ENCODE assay signal across 8 cellular contexts in the genomic region with DNA sequence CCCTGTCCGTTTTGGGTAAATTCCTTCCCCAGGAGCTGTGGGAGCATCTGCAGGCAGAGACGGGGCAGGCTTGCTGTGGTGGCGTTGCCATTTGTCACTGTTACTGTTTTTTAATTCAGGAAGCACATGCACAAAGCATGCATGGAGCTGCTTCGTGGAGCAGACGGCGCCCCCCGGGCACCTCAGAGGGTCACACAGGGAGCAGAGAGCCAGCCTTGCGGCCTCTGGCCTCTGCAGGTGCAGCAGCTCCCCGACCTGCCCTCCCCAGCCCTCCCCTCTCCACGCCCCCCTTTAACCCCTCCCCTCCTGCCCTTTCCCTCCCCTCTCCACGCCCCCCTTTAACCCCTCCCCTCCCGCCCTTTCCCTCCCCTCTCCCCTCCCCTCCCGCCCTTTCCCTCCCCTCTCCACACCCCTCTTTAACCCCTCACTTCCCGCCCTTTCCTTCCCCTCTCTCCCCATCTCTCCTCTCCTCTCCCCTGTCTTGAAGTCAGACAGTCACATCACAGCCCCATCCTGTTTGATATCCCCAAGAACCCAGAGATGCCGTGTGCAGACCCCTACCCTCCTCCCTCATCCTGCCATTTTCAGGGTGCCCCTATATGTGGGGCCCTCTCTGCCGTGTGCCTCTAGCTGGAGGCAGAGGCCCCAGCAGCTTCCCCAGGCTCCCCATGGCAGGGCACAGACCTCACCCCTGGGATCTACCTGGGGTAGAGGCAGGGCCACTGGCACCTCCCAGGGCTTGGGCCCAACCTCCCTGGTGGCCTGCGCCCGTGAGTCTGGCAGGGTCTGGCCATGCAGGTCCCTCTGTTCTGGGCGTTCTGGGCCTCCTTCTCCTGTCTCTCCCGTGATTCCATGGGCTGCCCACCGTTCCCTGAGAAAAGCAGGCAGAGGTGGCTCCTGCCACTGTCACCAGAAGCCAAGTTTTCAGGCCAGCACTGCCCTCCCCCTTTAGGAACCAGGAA. TPM values are rescaled to one million over a fixed set of nuclear protein-coding genes. Genes with fewer than 3 reads are reported as not detected.
DNase-seq lines count a peak whose midpoint lies in the region; ATAC-seq, FAIRE-seq and TF ChIP-seq lines count a peak whose summit lies in the region.

No MANE protein-coding gene starts in this region.

- no peak for TF ChIP-seq CTCF in AG04450 (IDR thresholded peaks at IDR 0.05; ENCODE audit: low read depth, low read length)
- TF ChIP-seq CTCF in K562 (IDR thresholded peaks at IDR 0.05 in 2 of 3, conservative IDR thresholded peaks at IDR 0.05 in 1 of 3; ENCODE audit: insufficient read depth in 2 of 3, low read depth in 1 of 3, low read length in 3 of 3) = no peak

- peak overlapping the region; percentile 14; the same call in 1 of the 2 replicates for H2AFZ ChIP-seq in K562 (ENCODE audit: low read depth, low read length)

- H3K9me3 ChIP-seq in AG04450 (ENCODE audit: control insufficient read depth, insufficient read depth, low read length) = no peaks in the 10 kb centered on the region; the same call in 1 of the 2 replicates
- H3K9me3 ChIP-seq in K562 (replicated peaks; ENCODE audit: control insufficient read depth, insufficient read depth, low read depth, low read length) = no peaks in the 10 kb centered on the region

- H3K79me2 ChIP-seq in K562 (ENCODE audit: control insufficient read depth, insufficient read depth, low read length) = no peaks in the 10 kb centered on the region

- H3K27me3 ChIP-seq in AG04450 (ENCODE audit: control insufficient read depth, insufficient read depth, low read length) = peaks cover 18% of the 10 kb centered on the region
- H3K27me3 ChIP-seq in H7 (ENCODE audit: control insufficient read depth, insufficient read depth, low read length) = no peaks in the 10 kb centered on the region
- H3K27me3 ChIP-seq in K562 (ENCODE audit: control insufficient read depth in 2 of 2, insufficient read depth in 2 of 2, low read length in 2 of 2) = no peaks in the 10 kb centered on the region

- H3K4me1 Mint-ChIP-seq in stimulated activated naive CD8-positive, alpha-beta T cell treated with anti-CD3 and anti-CD28 coated beads, Interleukin-15, amount 100 ng/mL, for 72 hours = peaks cover 48% of the 10 kb centered on the region

- ATAC-seq in K562 (peak; percentile 47), HG03097 (IDR thresholded peaks at IDR 0.05; ENCODE audit: low FRiP score, unreplicated experiment) (no peak)
- ATAC-seq in stimulated activated naive CD8-positive, alpha-beta T cell treated with anti-CD3 and anti-CD28 coated beads, Interleukin-15, amount 100 ng/mL, for 72 hours = peak; percentile 37

- BruUV-seq in K562 (replicated peaks; lab: Mats Ljungman, UMichigan) = no TSS peak

- peaks cover 23 to 93% of the 10 kb centered on the region in 2 experiments for H3K4me1 ChIP-seq in K562 (replicated peaks in 1 of 2; ENCODE audit: control insufficient read depth in 2 of 2, insufficient read depth in 2 of 2, low read length in 2 of 2)

- intact Hi-C loops in K562 (cut with micrococcal nuclease) = no loop called here

- peak overlapping the region in 1 of 2 donors; percentile 61 for H3K4me3 Mint-ChIP-seq in stimulated activated naive CD8-positive, alpha-beta T cell treated with anti-CD3 and anti-CD28 coated beads, Interleukin-15, amount 100 ng/mL, for 72 hours

- H3K9me3 Mint-ChIP-seq in stimulated activated naive CD8-positive, alpha-beta T cell treated with anti-CD3 and anti-CD28 coated beads, Interleukin-15, amount 100 ng/mL, for 72 hours = no peaks in the 10 kb centered on the region

- H3K27ac ChIP-seq in AG04450 (ENCODE audit: low read depth, low read length) (no peak overlapping the region), K562 (ENCODE audit: extremely low read depth, low read depth, low read length) (peak overlapping the region; percentile 51; the same call in 1 of the 3 replicates)

- no peaks in the 10 kb centered on the region for H3K9me1 ChIP-seq in K562 (ENCODE audit: control insufficient read depth, insufficient read depth, low read length)

- FAIRE-seq in K562 (lab: Jason Lieb, UNC) = peak; percentile 80

- peak overlapping the region in 1 of 2 experiments; percentile 73; a peak in 2 of 4 replicates for H3K9ac ChIP-seq in K562 (ENCODE audit: insufficient read depth in 1 of 2, low read depth in 2 of 2, low read length in 2 of 2)

- no peak overlapping the region for H3K27ac Mint-ChIP-seq in stimulated activated naive CD8-positive, alpha-beta T cell treated with anti-CD3 and anti-CD28 coated beads, Interleukin-15, amount 100 ng/mL, for 72 hours

- 42% methylated on average over 14 of the region's 21 CpGs for WGBS in K562 (ENCODE audit: insufficient coverage, low coverage, missing lambda C conversion rate)

- in situ Hi-C loops in K562 (cut with MboI) = no loop called here

- POLR2A ChIA-PET in AG04450 (lab: Yijun Ruan, JAX) = no interaction called here
- POLR2A ChIA-PET in K562 (lab: Yijun Ruan, JAX) = interaction anchor here (0.6 to 1.0 kb wide), 2 partner anchors 91 to 265 kb away, joined by 3 to 5 read pairs; no protein-coding TSS in a partner anchor

- peak overlapping the region; percentile 35; the same call in 1 of the 2 replicates for H3K4me2 ChIP-seq in K562 (ENCODE audit: insufficient read depth, low read length)

- no peak for TF ChIP-seq EP300 in K562 (IDR thresholded peaks at IDR 0.05; ENCODE audit: low read length)

- H3K27me3 Mint-ChIP-seq in stimulated activated naive CD8-positive, alpha-beta T cell treated with anti-CD3 and anti-CD28 coated beads, Interleukin-15, amount 100 ng/mL, for 72 hours = no peaks in the 10 kb centered on the region

- CTCF ChIA-PET in AG04450 (lab: Charles Lee) (no interaction called here), K562 (lab: Yijun Ruan, JAX; ENCODE audit: low intra/inter-chr PET ratio) (no interaction called here)

- H3K36me3 ChIP-seq in H7 (replicated peaks; ENCODE audit: control insufficient read depth, insufficient read depth, low read length) (no peaks in the 10 kb centered on the region), K562 (ENCODE audit: control insufficient read depth, insufficient read depth, low read length) (no peaks in the 10 kb centered on the region)

- DNase-seq in AG04450 (ENCODE audit: low read depth, low spot score) = peak; percentile 53
- DNase-seq in H7 = peak; percentile 97
- peak; percentile 38 for DNase-seq in SKM-1 treated with dmso at 0.1 percent for 144 hours (lab: John Stamatoyannopoulos, UW; ENCODE audit: unreplicated experiment)
- DNase-seq in K562 (ENCODE audit: extremely low read depth in 1 of 4, low spot score in 3 of 4) = peak; percentile 88 to 92 (median 90)
- DNase-seq in kidney tubule cell (ENCODE audit: low spot score) = peak; percentile 49
- DNase-seq in stimulated activated naive CD8-positive, alpha-beta T cell treated with anti-CD3 and anti-CD28 coated beads, Interleukin-15, amount 100 ng/mL, for 72 hours = peak in 1 of 2 donors; percentile 16
- no peak for DNase-seq in 8988T

- no peak for TF ChIP-seq POLR2A in K562 (conservative IDR thresholded peaks at IDR 0.05)

- no peak for TF ChIP-seq RAD21 in K562 (CRISPR knock-in tag; conservative IDR thresholded peaks at IDR 0.05 in 1 of 2, IDR thresholded peaks at IDR 0.05 in 1 of 2)

- no peak overlapping the region for H3K4me3 ChIP-seq in AG04450 (ENCODE audit: low read depth, low read length)
- H3K4me3 ChIP-seq in H7 (ENCODE audit: insufficient read depth, low read depth, low read length) = no peak overlapping the region
- H3K4me3 ChIP-seq in K562 = no peak overlapping the region

- H4K20me1 ChIP-seq in K562 (replicated peaks; ENCODE audit: control insufficient read depth, insufficient read depth, low read length) = no peaks in the 10 kb centered on the region

TF ChIP-seq in K562, 482 proteins besides CTCF, POLR2A, EP300 and RAD21 (continues in another document):
- TF ChIP-seq, protein P1, sequence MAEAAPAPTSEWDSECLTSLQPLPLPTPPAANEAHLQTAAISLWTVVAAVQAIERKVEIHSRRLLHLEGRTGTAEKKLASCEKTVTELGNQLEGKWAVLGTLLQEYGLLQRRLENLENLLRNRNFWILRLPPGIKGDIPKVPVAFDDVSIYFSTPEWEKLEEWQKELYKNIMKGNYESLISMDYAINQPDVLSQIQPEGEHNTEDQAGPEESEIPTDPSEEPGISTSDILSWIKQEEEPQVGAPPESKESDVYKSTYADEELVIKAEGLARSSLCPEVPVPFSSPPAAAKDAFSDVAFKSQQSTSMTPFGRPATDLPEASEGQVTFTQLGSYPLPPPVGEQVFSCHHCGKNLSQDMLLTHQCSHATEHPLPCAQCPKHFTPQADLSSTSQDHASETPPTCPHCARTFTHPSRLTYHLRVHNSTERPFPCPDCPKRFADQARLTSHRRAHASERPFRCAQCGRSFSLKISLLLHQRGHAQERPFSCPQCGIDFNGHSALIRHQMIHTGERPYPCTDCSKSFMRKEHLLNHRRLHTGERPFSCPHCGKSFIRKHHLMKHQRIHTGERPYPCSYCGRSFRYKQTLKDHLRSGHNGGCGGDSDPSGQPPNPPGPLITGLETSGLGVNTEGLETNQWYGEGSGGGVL (CRISPR knock-in tag; IDR thresholded peaks at IDR 0.05) = no peak
- no peak for TF ChIP-seq ZNF75A (CRISPR knock-in tag; IDR thresholded peaks at IDR 0.05)
- TF ChIP-seq HCFC1 (IDR thresholded peaks at IDR 0.05; ENCODE audit: low read depth, low read length) = no peak

RNA-seq across cellular contexts. Expression of a gene that starts 29.6 kb away (rescaled TPM):
- polyA plus RNA-seq in AG04450 (2011; rRNA removed) (33.6 and 35.8 TPM in 2 replicates), K562 (2011; rRNA removed) (385 and 395 TPM in 2 replicates), K562 (2014; fragmentation: Illumina TruSeq; extraction: Trizol) (219 and 228 TPM in 2 replicates), K562 (2014; fragmentation: Nextera tagmentation; extraction: Ambion mirVana) (100 to 1,000 TPM in 1 of 2 experiments, 10 to 100 TPM in 1; 94.0 to 117 TPM), K562 (2014; rRNA removed) (381 and 405 TPM in 2 replicates)
- polyA minus RNA-seq in AG04450 (2011; rRNA and poly(A)+ RNA removed) = 16.6 and 20.7 TPM in 2 replicates
- 74.6 and 77.0 TPM in 2 replicates for total RNA-seq in H7 (2014; rRNA removed; shearing (Covaris generic))
- total RNA-seq in K562 (2011; cell fraction: chromatin; rRNA removed; ENCODE audit: low replicate concordance) = 536 and 854 TPM in 2 replicates
- 552 and 553 TPM in 2 replicates for total RNA-seq in K562 (2011; cell fraction: nucleolus; rRNA removed)
- total RNA-seq in K562 (2011; cell fraction: nucleoplasm; rRNA removed) = 447 and 492 TPM in 2 replicates
- total RNA-seq in K562 (2014; rRNA removed) (399 and 504 TPM in 2 replicates), K562 (2014; rRNA removed; fragmentation: Illumina TruSeq; extraction: Trizol) (138 and 145 TPM in 2 replicates), K562 (2015; rRNA removed; fragmentation: Illumina TruSeq; extraction: Trizol) (166 and 171 TPM in 2 replicates), K562 (2021) (294 and 309 TPM in 2 replicates)
- 447 and 505 TPM in 2 replicates for polyA plus RNA-seq in K562 (2011; cell fraction: cytosol; rRNA removed)
- 838 and 845 TPM in 2 replicates for polyA plus RNA-seq in K562 (2011; cell fraction: nucleus; rRNA removed)
- polyA plus RNA-seq in K562 (2012) = 178 and 239 TPM in 2 replicates
- polyA minus RNA-seq in K562 (2011; rRNA and poly(A)+ RNA removed) = 128 and 165 TPM in 2 replicates
- polyA minus RNA-seq in K562 (2011; cell fraction: cytosol; rRNA and poly(A)+ RNA removed) = 110 and 129 TPM in 2 replicates
- polyA minus RNA-seq in K562 (2011; cell fraction: nucleus; rRNA and poly(A)+ RNA removed) = 120 and 171 TPM in 2 replicates
